34 cellular contexts compared by ENCODE assay signal in genomic region chr16:61374071-61374470, GRCh38.
DNase-seq lines count a peak whose midpoint lies in the region; ATAC-seq, FAIRE-seq and TF ChIP-seq lines count a peak whose summit lies in the region.
"Had no signal": no experiment of that assay in that cellular context is flagged by ENCODE, and none has a peak within 500 bp of the region (broad histone marks: within the 10 kb centered on the region; RNA-seq: fewer than 3 reads in every experiment).

No MANE protein-coding gene starts in this region.

- CTCF ChIA-PET in Caco-2 (lab: Charles Lee): no interaction called here

- H3K36me3 Mint-ChIP-seq in Caco-2 (ENCODE audit: insufficient read depth, unreplicated experiment): no peaks in the 10 kb centered on the region
- H3K36me3 Mint-ChIP-seq in stimulated activated effector memory CD8-positive, alpha-beta T cell treated with anti-CD3 and anti-CD28 coated beads, Interleukin-12 subunit alpha, Interleukin-12 subunit beta, amount 100 ng/mL, for 72 hours: no peaks in the 10 kb centered on the region
- H3K36me3 Mint-ChIP-seq: CD14-positive monocyte; CD4-positive, alpha-beta memory T cell; CD4-positive, CD25-positive, alpha-beta regulatory T cell; CD8-positive, alpha-beta memory T cell; CD8-positive, alpha-beta T cell had no signal

- no TSS peak for BruUV-seq in Caco-2 (replicated peaks; lab: Mats Ljungman, UMichigan)

- H3K23ac ChIP-seq in trophoblast cell (ENCODE audit: low read length): no peak overlapping the region

- H3K4me3 ChIP-seq in bronchial epithelial cell (ENCODE audit: low read depth, low read length): no peak overlapping the region
- no peak overlapping the region for H3K4me3 ChIP-seq in trophoblast cell (ENCODE audit: low read depth, low read length)
- no peak overlapping the region for H3K4me3 ChIP-seq in Caco-2 (ENCODE audit: low read depth, low read length)
- H3K4me3 ChIP-seq: A549; BLaER1; BLaER1 treated with 17β-estradiol and CSF1 and Interleukin-3, amounts not matched to agents 10 nM and 100 nM had no signal

- no peak overlapping the region for H2AK5ac ChIP-seq in trophoblast cell (ENCODE audit: low read length)

- H3K9ac ChIP-seq in trophoblast cell (ENCODE audit: low read length): no peak overlapping the region
- H3K9ac ChIP-seq: BLaER1; BLaER1 treated with 17β-estradiol and CSF1 and Interleukin-3, amounts not matched to agents 10 nM and 100 nM had no signal

- H2BK120ac ChIP-seq in trophoblast cell (ENCODE audit: insufficient read depth, low read length, poor library complexity): no peak overlapping the region

- H4K12ac ChIP-seq in trophoblast cell (ENCODE audit: low read depth, low read length): no peak overlapping the region

- H3K4ac ChIP-seq in trophoblast cell (ENCODE audit: low read depth, low read length): no peak overlapping the region

- H3K27me3 Mint-ChIP-seq in Caco-2 (ENCODE audit: insufficient read depth, unreplicated experiment): peaks cover 10% of the 10 kb centered on the region
- H3K27me3 Mint-ChIP-seq: B cell; CD4-positive, alpha-beta memory T cell; CD4-positive, alpha-beta T cell; CD4-positive, CD25-positive, alpha-beta regulatory T cell had no signal

- H3K14ac ChIP-seq in trophoblast cell (ENCODE audit: low read length): no peak overlapping the region

- H2BK12ac ChIP-seq in trophoblast cell (ENCODE audit: low read length): no peak overlapping the region

- H3K27ac Mint-ChIP-seq in Caco-2 (ENCODE audit: unreplicated experiment): no peak overlapping the region
- H3K27ac Mint-ChIP-seq in stimulated activated effector memory CD8-positive, alpha-beta T cell treated with anti-CD3 and anti-CD28 coated beads, Interleukin-12 subunit alpha, Interleukin-12 subunit beta, amount 100 ng/mL, for 72 hours: no peak overlapping the region
- H3K27ac Mint-ChIP-seq: B cell; CD14-positive monocyte; CD4-positive, alpha-beta memory T cell; CD4-positive, alpha-beta T cell; CD4-positive, CD25-positive, alpha-beta regulatory T cell; CD8-positive, alpha-beta T cell had no signal

- no peak overlapping the region for H2AFZ ChIP-seq in trophoblast cell (ENCODE audit: insufficient read depth, low read length, poor library complexity)

- no peak for ATAC-seq in stimulated activated effector memory CD8-positive, alpha-beta T cell treated with anti-CD3 and anti-CD28 coated beads, Interleukin-12 subunit alpha, Interleukin-12 subunit beta, amount 100 ng/mL, for 72 hours
- ATAC-seq: A549; CD8-positive, alpha-beta T cell had no signal

- no peaks in the 10 kb centered on the region for H3K4me1 Mint-ChIP-seq in Caco-2 (ENCODE audit: low read depth, unreplicated experiment)
- H3K4me1 Mint-ChIP-seq in stimulated activated effector memory CD8-positive, alpha-beta T cell treated with anti-CD3 and anti-CD28 coated beads, Interleukin-12 subunit alpha, Interleukin-12 subunit beta, amount 100 ng/mL, for 72 hours: no peaks in the 10 kb centered on the region
- H3K4me1 Mint-ChIP-seq: B cell; CD14-positive monocyte; CD4-positive, alpha-beta memory T cell; CD4-positive, CD25-positive, alpha-beta regulatory T cell; CD8-positive, alpha-beta memory T cell had no signal

- H3K9me3 ChIP-seq in trophoblast cell (ENCODE audit: insufficient read depth, low read depth, low read length): no peaks in the 10 kb centered on the region
- H3K9me3 ChIP-seq in Caco-2: no peaks in the 10 kb centered on the region
- H3K9me3 ChIP-seq: A549, BE2C, BLaER1 had no signal

- H3K4me3 Mint-ChIP-seq in Caco-2 (ENCODE audit: unreplicated experiment): no peak overlapping the region
- H3K4me3 Mint-ChIP-seq in stimulated activated effector memory CD8-positive, alpha-beta T cell treated with anti-CD3 and anti-CD28 coated beads, Interleukin-12 subunit alpha, Interleukin-12 subunit beta, amount 100 ng/mL, for 72 hours: no peak overlapping the region
- H3K4me3 Mint-ChIP-seq: B cell; CD14-positive monocyte; CD4-positive, alpha-beta memory T cell; CD4-positive, alpha-beta T cell; CD4-positive, CD25-positive, alpha-beta regulatory T cell; CD8-positive, alpha-beta memory T cell; CD8-positive, alpha-beta T cell had no signal

- intact Hi-C loops in Caco-2 (cut with micrococcal nuclease; ENCODE audit: unreplicated experiment): no loop called here

- no peaks in the 10 kb centered on the region for H3K36me3 ChIP-seq in bronchial epithelial cell (ENCODE audit: control insufficient read depth, insufficient read depth, low read length)
- H3K36me3 ChIP-seq in trophoblast cell (ENCODE audit: control insufficient read depth in 1 of 2, insufficient read depth in 2 of 2, low read length in 2 of 2): no peaks in the 10 kb centered on the region
- H3K36me3 ChIP-seq in Caco-2 (ENCODE audit: control insufficient read depth, insufficient read depth, low read length): no peaks in the 10 kb centered on the region
- H3K36me3 ChIP-seq: BE2C; BLaER1; BLaER1 treated with 17β-estradiol and CSF1 and Interleukin-3, amounts not matched to agents 10 nM and 100 nM had no signal

- H3K79me2 ChIP-seq in trophoblast cell (ENCODE audit: control insufficient read depth, insufficient read depth, low read length, poor library complexity): no peaks in the 10 kb centered on the region

- no peaks in the 10 kb centered on the region for H3K9me3 Mint-ChIP-seq in Caco-2 (ENCODE audit: unreplicated experiment)
- H3K9me3 Mint-ChIP-seq in stimulated activated effector memory CD8-positive, alpha-beta T cell treated with anti-CD3 and anti-CD28 coated beads, Interleukin-12 subunit alpha, Interleukin-12 subunit beta, amount 100 ng/mL, for 72 hours: peaks cover 15% of the 10 kb centered on the region

- no peak overlapping the region for H3K27ac ChIP-seq in trophoblast cell (ENCODE audit: low read depth, low read length)
- H3K27ac ChIP-seq: 22Rv1; A549; BLaER1; BLaER1 treated with 17β-estradiol and CSF1 and Interleukin-3, amounts not matched to agents 10 nM and 100 nM; C4-2B had no signal

- no peak overlapping the region for H4K8ac ChIP-seq in trophoblast cell (ENCODE audit: low read depth, low read length)

- in situ Hi-C loops in Caki2 (cut with HindIII; ENCODE audit: low pct_unique_long_range_greater_than_20kb, low sequenced_read_pairs): no loop called here

- FAIRE-seq in bronchial epithelial cell (lab: Jason Lieb, UNC): peak; percentile 75
- FAIRE-seq: A204.1, A549, D721Med had no signal

- TF ChIP-seq CTCF in bronchial epithelial cell (IDR thresholded peaks at IDR 0.05; ENCODE audit: insufficient read depth, low read length, severe bottlenecking) (no peak), Caco-2 (IDR thresholded peaks at IDR 0.05; ENCODE audit: insufficient read depth in 1 of 2, low read depth in 1 of 2, low read length in 1 of 2, severe bottlenecking in 1 of 2, unreplicated experiment in 1 of 2) (no peak)

- no peak overlapping the region for H4K91ac ChIP-seq in trophoblast cell (ENCODE audit: low read depth, low read length)

- H3K27me3 ChIP-seq in bronchial epithelial cell (ENCODE audit: control insufficient read depth, insufficient read depth, low read length) (no peaks in the 10 kb centered on the region), trophoblast cell (ENCODE audit: insufficient read depth, low read length) (no peaks in the 10 kb centered on the region), Caco-2 (replicated peaks; ENCODE audit: control insufficient read depth, insufficient read depth, low read length) (no peaks in the 10 kb centered on the region)
- H3K27me3 ChIP-seq: BE2C, BLaER1 had no signal

- H2BK5ac ChIP-seq in trophoblast cell (ENCODE audit: low read depth, low read length, poor library complexity): no peak overlapping the region

- H3K4me1 ChIP-seq in trophoblast cell (ENCODE audit: control insufficient read depth in 1 of 2, insufficient read depth in 2 of 2, low read length in 2 of 2) (no peaks in the 10 kb centered on the region), Caco-2 (no peaks in the 10 kb centered on the region)
- H3K4me1 ChIP-seq: A549, BE2C had no signal

- DNase-seq in Caki2 (ENCODE audit: low read depth) (peak; percentile 19), bronchial epithelial cell (ENCODE audit: low read depth) (no peak), trophoblast cell (peak; percentile 51 to 74), Caco-2 (no peak)
- no peak for DNase-seq in stimulated activated CD4-positive, alpha-beta T cell treated with anti-CD3 and anti-CD28 coated beads, Interleukin-1b, Interleukin-23, amount 100 ng/mL, for 48 hours
- DNase-seq in stimulated activated effector memory CD8-positive, alpha-beta T cell treated with anti-CD3 and anti-CD28 coated beads, Interleukin-12 subunit alpha, Interleukin-12 subunit beta, amount 100 ng/mL, for 72 hours (ENCODE audit: low spot score in 2 of 2): no peak
- DNase-seq: 8988T; ACHN; AML-193; BE2C; C1 segment of cervical spinal cord; Calu3; CD4-positive, alpha-beta memory T cell; CD4-positive, alpha-beta T cell; CD4-positive, CD25-positive, alpha-beta regulatory T cell; CD8-positive, alpha-beta memory T cell; CD8-positive, alpha-beta T cell; COR-L47; DMS 273 treated with DMSO at 0.1 percent for 48 hours; DMS153; DMS53; DMS79; DMS79 treated with DMSO at 0.1 percent for 48 hours; DND-41; EL had no signal

- H3K18ac ChIP-seq in trophoblast cell (ENCODE audit: low read length): no peak overlapping the region

- H3K4me2 ChIP-seq in trophoblast cell (ENCODE audit: low read length): no peak overlapping the region
- H3K4me2 ChIP-seq: A549; BLaER1; BLaER1 treated with 17β-estradiol and CSF1 and Interleukin-3, amounts not matched to agents 10 nM and 100 nM had no signal

- no peaks in the 10 kb centered on the region for H3K79me1 ChIP-seq in trophoblast cell (ENCODE audit: low read length)

- POLR2A ChIA-PET in Caco-2 (lab: Charles Lee): no interaction called here

Comparison
In these comparisons a context has a peak if more than half of its experiments do, and no peak if none do; other contexts are left out.
1. DNase-seq: peak in Caki2 (single experiment) and trophoblast cell (2 of 2); none in bronchial epithelial cell (single experiment), Caco-2 (0 of 2), stimulated activated CD4-positive, alpha-beta T cell treated with anti-CD3 and anti-CD28 coated beads, Interleukin-1b, Interleukin-23, amount 100 ng/mL, for 48 hours (single experiment) and stimulated activated effector memory CD8-positive, alpha-beta T cell treated with anti-CD3 and anti-CD28 coated beads, Interleukin-12 subunit alpha, Interleukin-12 subunit beta, amount 100 ng/mL, for 72 hours (0 of 2).